In genomic region chr1:46303038-46303871, GRCh38 we compare ENCODE assay signal across 8 cellular contexts. TPM values are rescaled to one million over a fixed set of nuclear protein-coding genes. Genes with fewer than 3 reads are reported as not detected.
A peak's percentile ranks its signal among the peaks of the same experiment; 100 is the strongest.
DNase-seq lines count a peak whose midpoint lies in the region; ATAC-seq and TF ChIP-seq lines count a peak whose summit lies in the region.

LRRC41 (minus strand) TSS chr1:46303616; CDS start chr1:46303322, 294 bp downstream.
UQCRH (plus strand) TSS chr1:46303698; CDS start chr1:46303767, 69 bp downstream.

- peak within 1 kb of the TSS; percentile 99 for H3K4me3 Mint-ChIP-seq in activated T-cell treated with anti-CD3 and anti-CD28 coated beads, Interleukin-2, amount 50 U/mL, for 24 hours

- DNase-seq in DMS53 treated with DMSO at 0.1 percent for 48 hours (lab: John Stamatoyannopoulos, UW; ENCODE audit: unreplicated experiment) (peak; percentile 99), KBM-7 (peak; percentile 98), erythroblast (lab: John Stamatoyannopoulos, UW) (peak; percentile 98 to 99)
- DNase-seq in activated T-cell treated with anti-CD3 and anti-CD28 coated beads, Interleukin-2, amount 50 U/mL, for 24 hours = peak; percentile 96
- DNase-seq in stimulated activated CD8-positive, alpha-beta memory T cell treated with anti-CD3 and anti-CD28 coated beads, Interleukin-4, amount 100 ng/mL, for 48 hours = peak; percentile 94

- TF ChIP-seq POLR2A in erythroblast (IDR thresholded peaks at IDR 0.05; ENCODE audit: low read length) = peak; percentile 83

- peaks cover 3 to 4% of the 10 kb centered on the region in 2 donors for H3K36me3 ChIP-seq in mucosa of rectum (ENCODE audit: control insufficient read depth in 2 of 2, insufficient read depth in 2 of 2, low read length in 2 of 2)

- no peaks in the 10 kb centered on the region for H3K9me3 ChIP-seq in mucosa of rectum (ENCODE audit: control insufficient read depth in 2 of 2, low read length in 2 of 2)

- in situ Hi-C loops in KBM-7 (cut with MboI; ENCODE audit: low pct_unique_long_range_greater_than_20kb, low sequenced_read_pairs) = no loop called here

- H3K9me3 Mint-ChIP-seq in activated T-cell treated with anti-CD3 and anti-CD28 coated beads, Interleukin-2, amount 50 U/mL, for 24 hours = no peaks in the 10 kb centered on the region

- H3K4me3 ChIP-seq in mucosa of rectum (ENCODE audit: low read length in 2 of 2) = peak within 1 kb of the TSS; percentile 97 to 98

- no peaks in the 10 kb centered on the region for H3K27me3 Mint-ChIP-seq in activated T-cell treated with anti-CD3 and anti-CD28 coated beads, Interleukin-2, amount 50 U/mL, for 24 hours

- no peaks in the 10 kb centered on the region for H3K27me3 ChIP-seq in mucosa of rectum (ENCODE audit: control insufficient read depth in 2 of 2, insufficient read depth in 2 of 2, low read length in 2 of 2)

- H3K4me1 Mint-ChIP-seq in activated T-cell treated with anti-CD3 and anti-CD28 coated beads, Interleukin-2, amount 50 U/mL, for 24 hours (ENCODE audit: low read depth) = peaks cover 52% of the 10 kb centered on the region

- H3K27ac ChIP-seq in mucosa of rectum (ENCODE audit: low read depth in 2 of 2, low read length in 2 of 2) = peak within 1 kb of the TSS; percentile 94 to 96

- ATAC-seq in GM21717 (IDR thresholded peaks at IDR 0.05; ENCODE audit: unreplicated experiment) = peak; percentile 68

- H3K36me3 Mint-ChIP-seq in activated T-cell treated with anti-CD3 and anti-CD28 coated beads, Interleukin-2, amount 50 U/mL, for 24 hours (ENCODE audit: low read depth) = peaks cover 72% of the 10 kb centered on the region

- H3K4me1 ChIP-seq in mucosa of rectum (ENCODE audit: control insufficient read depth in 2 of 2, insufficient read depth in 2 of 2, low read length in 2 of 2) = peaks cover 14 to 28% of the 10 kb centered on the region in 2 donors

- peak within 1 kb of the TSS; percentile 99 for H3K27ac Mint-ChIP-seq in activated T-cell treated with anti-CD3 and anti-CD28 coated beads, Interleukin-2, amount 50 U/mL, for 24 hours

- H3K9ac ChIP-seq in mucosa of rectum (ENCODE audit: low read depth in 1 of 2, low read length in 2 of 2) = peak within 1 kb of the TSS; percentile 94 to 100

TF ChIP-seq in PFSK-1, 5 proteins besides CTCF, POLR2A, EP300 and RAD21:
- TF ChIP-seq SIN3A (IDR thresholded peaks at IDR 0.05; ENCODE audit: borderline replicate concordance, insufficient read depth, low read length) (0 out of 2 replicates have a peak, but pooled peaks have one; percentile 12), REST (IDR thresholded peaks at IDR 0.05; ENCODE audit: insufficient read depth in 1 of 2, low read depth in 2 of 2, low read length in 2 of 2) (peak; percentile 37 to 44; a peak in 2 of 4 replicates), FOXP2 (optimal IDR thresholded peaks at IDR 0.05; ENCODE audit: borderline replicate concordance, extremely low read depth, extremely low read length, insufficient read depth) (peak; percentile 36), TAF1 (IDR thresholded peaks at IDR 0.05; ENCODE audit: borderline replicate concordance, insufficient read depth, low read length) (peak; percentile 87), POLR2AphosphoS5 (IDR thresholded peaks at IDR 0.05; ENCODE audit: low read depth, low read length) (peak; percentile 77)
TF ChIP-seq in PFSK-1: peak in this region for 5.

RNA-seq across cellular contexts. Expression of gene LRRC41, which starts in this region (rescaled TPM):
- 61.7 TPM for polyA plus RNA-seq in PFSK-1 (2012; ENCODE audit: insufficient read length, low read depth)

RNA-seq across cellular contexts. Expression of gene UQCRH, which starts in this region (rescaled TPM):
- 258 TPM for polyA plus RNA-seq in PFSK-1 (2012; ENCODE audit: insufficient read length, low read depth)

Comparison
In these comparisons a context has a peak if more than half of its experiments do, and no peak if none do; other contexts are left out.
1. Peak in every context shown above with its lines: DNase-seq, ATAC-seq, H3K4me3 ChIP-seq and H3K27ac ChIP-seq.